Comparison of ENCODE assay signal across 9 cellular contexts in genomic region chr17:17757391-17757791, GRCh38.
DNase-seq lines count a peak whose midpoint lies in the region; ATAC-seq and TF ChIP-seq lines count a peak whose summit lies in the region.
"Had no signal": no experiment of that assay in that cellular context is flagged by ENCODE, and none has a peak within 500 bp of the region (broad histone marks: within the 10 kb centered on the region; RNA-seq: fewer than 3 reads in every experiment).

No MANE protein-coding gene starts in this region.

- H3K18ac ChIP-seq in mesendoderm (ENCODE audit: low read length) = no peak overlapping the region

- peaks cover 7% of the 10 kb centered on the region for H3K36me3 Mint-ChIP-seq in activated CD8-positive, alpha-beta T cell treated with anti-CD3 and anti-CD28 coated beads, Interleukin-2, amount 10 ng/mL, durations not matched to agents 7 days and 5 days (ENCODE audit: low read depth)

- CTCF ChIA-PET in activated CD8-positive, alpha-beta T cell treated with anti-CD3 and anti-CD28 coated beads, Interleukin-2, amount 10 ng/mL, durations not matched to agents 7 days and 5 days (lab: Charles Lee) = interaction anchor here (0.9 to 1.6 kb wide), 5 partner anchors 11 to 97 kb away, joined by 3 to 4 read pairs (median 3); no protein-coding TSS in a partner anchor

- no peak overlapping the region for H4K8ac ChIP-seq in mesendoderm (ENCODE audit: low read depth, low read length)

- H3F3A ChIP-seq in neural cell (ENCODE audit: insufficient read depth, low read length, poor library complexity, severe bottlenecking) = peaks cover 4% of the 10 kb centered on the region

- H3K4me1 Mint-ChIP-seq in activated CD8-positive, alpha-beta T cell treated with anti-CD3 and anti-CD28 coated beads, Interleukin-2, amount 10 ng/mL, durations not matched to agents 7 days and 5 days (ENCODE audit: low read depth) = peaks cover 68% of the 10 kb centered on the region

- H3K36me3 ChIP-seq in neural cell (ENCODE audit: insufficient read depth, low read length) (no peaks in the 10 kb centered on the region), mesendoderm (ENCODE audit: control insufficient read depth, insufficient read depth, low read length) (no peaks in the 10 kb centered on the region)

- H3K79me1 ChIP-seq in mesendoderm (ENCODE audit: low read length) = no peaks in the 10 kb centered on the region

- H3K27me3 Mint-ChIP-seq in activated CD8-positive, alpha-beta T cell treated with anti-CD3 and anti-CD28 coated beads, Interleukin-2, amount 10 ng/mL, durations not matched to agents 7 days and 5 days (ENCODE audit: low read depth) = no peaks in the 10 kb centered on the region

- H2BK120ac ChIP-seq in mesendoderm (ENCODE audit: low read depth, low read length) = no peak overlapping the region

- H3K27ac ChIP-seq in neural cell (ENCODE audit: low read length) (peak overlapping the region; percentile 95), mesendoderm (ENCODE audit: low read depth, low read length) (no peak overlapping the region)

- peak; percentile 71 for ATAC-seq in activated CD8-positive, alpha-beta T cell treated with anti-CD3 and anti-CD28 coated beads, Interleukin-2, amount 10 ng/mL, durations not matched to agents 7 days and 5 days
- ATAC-seq in HG03280 (IDR thresholded peaks at IDR 0.05; ENCODE audit: unreplicated experiment) = no peak
- ATAC-seq in SK-N-SH treated with all-trans-retinoic acid at 6 μM for 48 hours = no peak

- H3K4ac ChIP-seq in mesendoderm (ENCODE audit: low read depth, low read length) = no peak overlapping the region

- peak overlapping the region; percentile 97 for H3K27ac Mint-ChIP-seq in activated CD8-positive, alpha-beta T cell treated with anti-CD3 and anti-CD28 coated beads, Interleukin-2, amount 10 ng/mL, durations not matched to agents 7 days and 5 days

- peak overlapping the region; percentile 58 for H3K4me3 ChIP-seq in neural cell (ENCODE audit: low read length)
- H3K4me3 ChIP-seq in mesendoderm (ENCODE audit: low read length) = no peak overlapping the region

- peaks cover 20% of the 10 kb centered on the region for H4K20me1 ChIP-seq in neural cell (ENCODE audit: insufficient read depth)

- no peak overlapping the region for H2AK5ac ChIP-seq in mesendoderm (ENCODE audit: low read length)

- no peaks in the 10 kb centered on the region for H3K9me3 ChIP-seq in neural cell (ENCODE audit: low read length)

- no peak overlapping the region for H2AFZ ChIP-seq in neural cell (ENCODE audit: low read depth, low read length)

- H4K5ac ChIP-seq in mesendoderm (ENCODE audit: low read length) = no peak overlapping the region

- DNase-seq in NCI-H345 (lab: John Stamatoyannopoulos, UW) (peak; percentile 65), NCI-H345 treated with DMSO at 0.1 percent for 48 hours (lab: John Stamatoyannopoulos, UW; ENCODE audit: unreplicated experiment) (no peak), NCI-H2081 treated with DMSO at 0.1 percent for 48 hours (lab: John Stamatoyannopoulos, UW) (peak; percentile 8), mesendoderm (no peak)
- peak; percentile 76 for DNase-seq in activated CD8-positive, alpha-beta T cell treated with anti-CD3 and anti-CD28 coated beads, Interleukin-2, amount 10 ng/mL, durations not matched to agents 7 days and 5 days
- DNase-seq: ACHN had no signal

- no peaks in the 10 kb centered on the region for H3K9me2 ChIP-seq in neural cell (ENCODE audit: insufficient read depth, low read length)

- no peak overlapping the region for H3K23ac ChIP-seq in mesendoderm (ENCODE audit: low read length)

- H3K9ac ChIP-seq in neural cell (ENCODE audit: low read length) (peak overlapping the region; percentile 75), mesendoderm (ENCODE audit: low read length) (no peak overlapping the region)

- WGBS in mesendoderm (ENCODE audit: extremely low coverage, insufficient coverage, low lambda C conversion rate) = no CpG with 5 or more reads among the region's 15 CpGs

- H3K27me3 ChIP-seq in neural cell (ENCODE audit: insufficient read depth, low read depth, low read length) (no peaks in the 10 kb centered on the region), mesendoderm (ENCODE audit: insufficient read depth, low read length, poor library complexity) (no peaks in the 10 kb centered on the region)

- no peak for TF ChIP-seq RAD21 in neural cell (conservative IDR thresholded peaks at IDR 0.05)

- TF ChIP-seq CTCF in neural cell (IDR thresholded peaks at IDR 0.05; ENCODE audit: poor library complexity, severe bottlenecking) = no peak

- H2BK15ac ChIP-seq in mesendoderm (replicated peaks; ENCODE audit: low read depth) = no peak overlapping the region

- H3K4me1 ChIP-seq in mesendoderm (ENCODE audit: control insufficient read depth, low read depth, low read length) = peaks cover 7% of the 10 kb centered on the region

- TF ChIP-seq EP300 in neural cell (conservative IDR thresholded peaks at IDR 0.05; ENCODE audit: poor library complexity, severe bottlenecking) = no peak

- H3K9me3 Mint-ChIP-seq in activated CD8-positive, alpha-beta T cell treated with anti-CD3 and anti-CD28 coated beads, Interleukin-2, amount 10 ng/mL, durations not matched to agents 7 days and 5 days (ENCODE audit: insufficient read depth) = no peaks in the 10 kb centered on the region

- peak overlapping the region; percentile 61 for H3K4me3 Mint-ChIP-seq in activated CD8-positive, alpha-beta T cell treated with anti-CD3 and anti-CD28 coated beads, Interleukin-2, amount 10 ng/mL, durations not matched to agents 7 days and 5 days

- H3K4me2 ChIP-seq in neural cell (ENCODE audit: low read length) = peak overlapping the region; percentile 65
- no peak overlapping the region for H3K4me2 ChIP-seq in mesendoderm (ENCODE audit: low read length)

- H3K56ac ChIP-seq in mesendoderm (ENCODE audit: low read length) = no peak overlapping the region

- no peak overlapping the region for H2BK5ac ChIP-seq in mesendoderm (ENCODE audit: low read length)

- POLR2A ChIA-PET in activated CD8-positive, alpha-beta T cell treated with anti-CD3 and anti-CD28 coated beads, Interleukin-2, amount 10 ng/mL, durations not matched to agents 7 days and 5 days (lab: Charles Lee) = interaction anchor here (0.7 to 1.3 kb wide), 2 partner anchors 75 to 200 kb away, joined by 3 to 4 read pairs; no protein-coding TSS in a partner anchor

- peaks cover 88% of the 10 kb centered on the region for H3K79me2 ChIP-seq in neural cell (replicated peaks; ENCODE audit: insufficient read depth, low read length)
- H3K79me2 ChIP-seq in mesendoderm (ENCODE audit: control insufficient read depth, insufficient read depth, low read length) = no peaks in the 10 kb centered on the region

TF ChIP-seq in neural cell, 6 proteins besides CTCF, POLR2A, EP300 and RAD21 (continues in another document):
- TF ChIP-seq TAF1 (IDR thresholded peaks at IDR 0.05; ENCODE audit: low read depth) (no peak), EZH2 (IDR thresholded peaks at IDR 0.05; ENCODE audit: borderline replicate concordance, insufficient read depth, low read length, poor library complexity, severe bottlenecking) (no peak), POLR2AphosphoS5 (IDR thresholded peaks at IDR 0.05) (no peak), SMC3 (conservative IDR thresholded peaks at IDR 0.05; ENCODE audit: poor library complexity) (no peak), MXI1 (conservative IDR thresholded peaks at IDR 0.05; ENCODE audit: poor library complexity, severe bottlenecking) (no peak)

TF ChIP-seq in SK-N-SH treated with all-trans-retinoic acid at 6 μM for 48 hours, 23 proteins besides CTCF, POLR2A, EP300 and RAD21:
- no peak for TF ChIP-seq PPARA (CRISPR knock-in tag; IDR thresholded peaks at IDR 0.05; ENCODE audit: borderline replicate concordance)
- no peak for TF ChIP-seq OSR1 (CRISPR knock-in tag; IDR thresholded peaks at IDR 0.05)
- TF ChIP-seq ARNTL (CRISPR knock-in tag; IDR thresholded peaks at IDR 0.05; ENCODE audit: borderline replicate concordance, low read depth) = no peak

Comparison
In these comparisons a context has a peak if more than half of its experiments do, and no peak if none do; other contexts are left out.
1. DNase-seq: peak in NCI-H345 (single experiment), NCI-H2081 treated with DMSO at 0.1 percent for 48 hours (single experiment) and activated CD8-positive, alpha-beta T cell treated with anti-CD3 and anti-CD28 coated beads, Interleukin-2, amount 10 ng/mL, durations not matched to agents 7 days and 5 days (single experiment); none in NCI-H345 treated with DMSO at 0.1 percent for 48 hours (single experiment) and mesendoderm (single experiment).